In the genomic region with DNA sequence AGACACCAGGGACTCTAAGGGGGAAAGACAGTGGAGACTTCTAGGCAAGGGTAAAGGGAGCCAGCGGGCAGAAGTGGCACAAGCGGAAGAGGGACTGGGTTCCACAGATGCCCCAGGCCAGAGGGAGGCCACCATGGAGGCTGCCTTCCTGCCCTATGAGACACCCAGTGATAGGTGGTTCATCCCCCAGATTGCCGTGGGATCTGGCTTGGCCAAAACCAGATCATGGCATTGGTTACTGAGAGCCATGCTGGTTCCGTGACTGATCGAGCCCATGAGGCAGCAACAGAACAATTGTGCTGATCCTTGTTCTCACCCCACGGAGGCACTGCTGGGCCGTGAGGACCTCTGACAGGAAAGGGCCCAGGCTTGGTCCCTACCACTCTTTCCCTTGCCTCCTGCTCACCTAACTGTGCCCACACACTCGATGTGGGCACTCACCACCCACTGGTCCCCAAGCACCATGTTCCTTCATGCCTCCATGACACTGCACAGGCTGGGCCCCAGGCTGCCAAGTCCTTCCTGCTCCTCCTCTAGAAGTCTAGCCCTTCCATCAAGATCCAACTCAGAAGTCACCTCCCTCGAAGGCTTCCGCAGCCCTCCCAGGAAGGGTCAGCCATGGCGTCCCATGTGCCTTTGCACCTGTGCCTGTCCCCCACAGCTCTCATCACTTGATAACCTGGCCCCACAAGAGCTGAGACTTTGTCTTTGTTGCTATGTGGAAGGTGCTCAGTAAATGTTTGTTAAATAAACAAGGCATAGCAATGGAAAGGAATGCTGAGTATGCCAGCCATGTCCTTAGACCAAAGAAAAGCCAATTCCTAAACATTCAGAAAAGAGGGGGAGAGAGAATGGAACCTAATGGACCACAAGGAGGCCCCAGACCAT, we compare ENCODE assay signal across 1 cellular context.
TF ChIP-seq lines count a peak whose summit lies in the region.

No MANE protein-coding gene starts in this region.

TF ChIP-seq in IMR-90, 13 proteins besides CTCF, POLR2A, EP300 and RAD21:
- TF ChIP-seq, protein P1, sequence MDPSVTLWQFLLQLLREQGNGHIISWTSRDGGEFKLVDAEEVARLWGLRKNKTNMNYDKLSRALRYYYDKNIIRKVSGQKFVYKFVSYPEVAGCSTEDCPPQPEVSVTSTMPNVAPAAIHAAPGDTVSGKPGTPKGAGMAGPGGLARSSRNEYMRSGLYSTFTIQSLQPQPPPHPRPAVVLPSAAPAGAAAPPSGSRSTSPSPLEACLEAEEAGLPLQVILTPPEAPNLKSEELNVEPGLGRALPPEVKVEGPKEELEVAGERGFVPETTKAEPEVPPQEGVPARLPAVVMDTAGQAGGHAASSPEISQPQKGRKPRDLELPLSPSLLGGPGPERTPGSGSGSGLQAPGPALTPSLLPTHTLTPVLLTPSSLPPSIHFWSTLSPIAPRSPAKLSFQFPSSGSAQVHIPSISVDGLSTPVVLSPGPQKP (IDR thresholded peaks at IDR 0.05; ENCODE audit: borderline replicate concordance, low read depth, low read length): no peak
- TF ChIP-seq CHD1 (IDR thresholded peaks at IDR 0.05; ENCODE audit: low read depth, low read length) (no peak), SMC3 (IDR thresholded peaks at IDR 0.05; ENCODE audit: low read depth, low read length) (no peak)
